In the genomic region with DNA sequence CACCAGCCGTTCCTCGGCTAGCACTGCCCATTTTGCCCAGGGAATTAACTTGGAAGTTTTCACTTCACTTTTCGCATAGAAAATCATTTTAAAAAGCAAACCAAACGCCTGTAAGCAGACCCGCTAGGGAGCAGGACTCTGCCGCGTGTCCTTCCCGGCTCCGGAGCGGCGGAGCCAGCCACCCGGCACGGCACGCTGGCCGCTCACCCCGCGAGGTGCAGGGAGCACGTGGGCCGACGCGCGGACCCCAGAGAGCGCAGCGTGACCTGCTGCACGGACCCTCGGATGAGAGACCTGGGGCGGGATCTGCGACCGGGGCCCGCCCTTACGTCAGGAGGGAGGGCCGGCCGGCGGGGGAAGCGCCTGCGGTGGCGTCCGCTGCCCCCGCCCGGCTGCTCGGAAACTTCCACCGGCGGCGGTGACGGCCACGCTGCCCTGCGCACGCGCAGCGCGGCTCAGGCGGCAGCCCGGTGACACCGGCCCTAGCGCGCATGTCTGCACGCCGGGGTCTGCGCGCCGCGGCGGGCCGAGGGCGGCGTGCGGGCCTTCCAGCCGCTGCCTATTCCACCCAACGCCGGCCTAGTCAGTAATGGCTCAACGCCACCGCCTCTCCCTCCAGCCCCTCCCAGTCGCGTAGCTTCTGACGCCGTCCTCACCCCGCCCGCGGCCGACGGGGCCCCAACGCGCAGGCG, we compare ENCODE assay signal across 8 cellular contexts. TPM values are rescaled to one million over a fixed set of nuclear protein-coding genes. Genes with fewer than 3 reads are reported as not detected.
DNase-seq lines count a peak whose midpoint lies in the region; ATAC-seq and TF ChIP-seq lines count a peak whose summit lies in the region.

No MANE protein-coding gene starts in this region.

- ATAC-seq in GM21737 (IDR thresholded peaks at IDR 0.05; ENCODE audit: unreplicated experiment): peak; percentile 56
- ATAC-seq in naive thymus-derived CD8-positive, alpha-beta T cell: peak; percentile 70 to 78

- DNase-seq in DMS79 (lab: John Stamatoyannopoulos, UW) (peak; percentile 89), KBM-7 (peak; percentile 96), Peyer's patch (peak; percentile 95 to 99 (median 98)), fibroblast of gingiva (ENCODE audit: low read depth) (peak; percentile 97)
- peak; percentile 97 for DNase-seq in activated T-helper 1 cell treated with anti-CD3 and anti-CD28 coated beads, Interleukin-12 subunit alpha, Interleukin-12 subunit beta, Interleukin-2, Interleukin-4 antibody, amounts not matched to agents 30 ng/mL and 10 ng/mL and 1 ng/mL, durations not matched to agents 14 hours and 24 hours and 36 hours (ENCODE audit: low spot score)
- peak in 9 of 10 donors; percentile 95 to 99 (median 97) for DNase-seq in naive thymus-derived CD8-positive, alpha-beta T cell
- peak; percentile 94 for DNase-seq in stimulated activated naive CD4-positive, alpha-beta T cell treated with Interleukin-2 at 50 U/mL for 16 hours (lab: John Stamatoyannopoulos, UW)

- peaks cover 5% of the 10 kb centered on the region for H3K36me3 Mint-ChIP-seq in activated T-helper 1 cell treated with anti-CD3 and anti-CD28 coated beads, Interleukin-12 subunit alpha, Interleukin-12 subunit beta, Interleukin-2, Interleukin-4 antibody, amounts not matched to agents 30 ng/mL and 10 ng/mL and 1 ng/mL, durations not matched to agents 14 hours and 24 hours and 36 hours (ENCODE audit: low read depth)
- no peaks in the 10 kb centered on the region for H3K36me3 Mint-ChIP-seq in naive thymus-derived CD8-positive, alpha-beta T cell

- H3K4me3 ChIP-seq in Peyer's patch: peak overlapping the region; percentile 70 to 89 (median 80)

- intact Hi-C loops in activated T-helper 1 cell treated with anti-CD3 and anti-CD28 coated beads, Interleukin-12 subunit alpha, Interleukin-12 subunit beta, Interleukin-2, Interleukin-4 antibody, amounts not matched to agents 30 ng/mL and 10 ng/mL and 1 ng/mL, durations not matched to agents 14 hours and 24 hours and 36 hours (cut with micrococcal nuclease): loop anchor here (1.0 to 10.0 kb wide), 9 partner anchors 25 to 1290 kb away; a partner anchor contains a TSS

- H3K27me3 Mint-ChIP-seq in activated T-helper 1 cell treated with anti-CD3 and anti-CD28 coated beads, Interleukin-12 subunit alpha, Interleukin-12 subunit beta, Interleukin-2, Interleukin-4 antibody, amounts not matched to agents 30 ng/mL and 10 ng/mL and 1 ng/mL, durations not matched to agents 14 hours and 24 hours and 36 hours (ENCODE audit: insufficient read depth): no peaks in the 10 kb centered on the region
- no peaks in the 10 kb centered on the region for H3K27me3 Mint-ChIP-seq in naive thymus-derived CD8-positive, alpha-beta T cell

- no peaks in the 10 kb centered on the region for H3K36me3 ChIP-seq in Peyer's patch

- POLR2A ChIA-PET in naive thymus-derived CD8-positive, alpha-beta T cell (lab: Charles Lee): interaction anchor here (1.0 to 2.8 kb wide), 4 partner anchors 17 to 1291 kb away, joined by 4 to 18 read pairs (median 7); a partner anchor contains a TSS

- H3K27ac Mint-ChIP-seq in activated T-helper 1 cell treated with anti-CD3 and anti-CD28 coated beads, Interleukin-12 subunit alpha, Interleukin-12 subunit beta, Interleukin-2, Interleukin-4 antibody, amounts not matched to agents 30 ng/mL and 10 ng/mL and 1 ng/mL, durations not matched to agents 14 hours and 24 hours and 36 hours: peak overlapping the region; percentile 95
- peak overlapping the region; percentile 72 to 97 (median 94) for H3K27ac Mint-ChIP-seq in naive thymus-derived CD8-positive, alpha-beta T cell

- H3K27ac ChIP-seq in Peyer's patch: peak overlapping the region; percentile 90 to 100 (median 98)

- H3K9me3 Mint-ChIP-seq in activated T-helper 1 cell treated with anti-CD3 and anti-CD28 coated beads, Interleukin-12 subunit alpha, Interleukin-12 subunit beta, Interleukin-2, Interleukin-4 antibody, amounts not matched to agents 30 ng/mL and 10 ng/mL and 1 ng/mL, durations not matched to agents 14 hours and 24 hours and 36 hours: no peaks in the 10 kb centered on the region
- no peaks in the 10 kb centered on the region for H3K9me3 Mint-ChIP-seq in naive thymus-derived CD8-positive, alpha-beta T cell

- peaks cover 0 to 39% (median 14%) of the 10 kb centered on the region in 4 donors for H3K4me1 ChIP-seq in Peyer's patch

- H3K4me3 Mint-ChIP-seq in activated T-helper 1 cell treated with anti-CD3 and anti-CD28 coated beads, Interleukin-12 subunit alpha, Interleukin-12 subunit beta, Interleukin-2, Interleukin-4 antibody, amounts not matched to agents 30 ng/mL and 10 ng/mL and 1 ng/mL, durations not matched to agents 14 hours and 24 hours and 36 hours: peak overlapping the region; percentile 88
- H3K4me3 Mint-ChIP-seq in naive thymus-derived CD8-positive, alpha-beta T cell: peak overlapping the region; percentile 83 to 92 (median 89)

- H3K4me1 Mint-ChIP-seq in activated T-helper 1 cell treated with anti-CD3 and anti-CD28 coated beads, Interleukin-12 subunit alpha, Interleukin-12 subunit beta, Interleukin-2, Interleukin-4 antibody, amounts not matched to agents 30 ng/mL and 10 ng/mL and 1 ng/mL, durations not matched to agents 14 hours and 24 hours and 36 hours (ENCODE audit: low read depth): peaks cover 41% of the 10 kb centered on the region
- peaks cover 21 to 37% (median 34%) of the 10 kb centered on the region in 4 donors for H3K4me1 Mint-ChIP-seq in naive thymus-derived CD8-positive, alpha-beta T cell

- peak in 3 of 6 experiments; percentile 12 to 32 (median 15) for TF ChIP-seq CTCF in Peyer's patch (IDR thresholded peaks at IDR 0.05)

- peak; percentile 55 to 69 for TF ChIP-seq POLR2A in Peyer's patch (IDR thresholded peaks at IDR 0.05)

- no peaks in the 10 kb centered on the region for H3K27me3 ChIP-seq in Peyer's patch

- in situ Hi-C loops in KBM-7 (cut with MboI; ENCODE audit: low pct_unique_long_range_greater_than_20kb, low sequenced_read_pairs): no loop called here

- H3K9me3 ChIP-seq in Peyer's patch: no peaks in the 10 kb centered on the region

RNA-seq across cellular contexts. Expression of a gene that starts 0.5 kb away (rescaled TPM):
- 10 to 100 TPM; 28.0 to 71.8 (median 44.5) TPM for total RNA-seq in Peyer's patch
- total RNA-seq in activated T-helper 1 cell treated with anti-CD3 and anti-CD28 coated beads, Interleukin-12 subunit alpha, Interleukin-12 subunit beta, Interleukin-2, Interleukin-4 antibody, amounts not matched to agents 30 ng/mL and 10 ng/mL and 1 ng/mL, durations not matched to agents 14 hours and 24 hours and 36 hours: 40.6 and 42.3 TPM in 2 replicates
- 10 to 100 TPM; 49.6 to 53.7 TPM for total RNA-seq in naive thymus-derived CD8-positive, alpha-beta T cell
- 1 to 10 TPM in 1 of 3 donors, under 1 TPM in 2; 0.72 to 1.2 (median 0.84) TPM for polyA plus RNA-seq in naive thymus-derived CD8-positive, alpha-beta T cell

Comparison
In these comparisons a context has a peak if more than half of its experiments do, and no peak if none do; other contexts are left out.
1. Peak in every context shown above with its lines: DNase-seq, ATAC-seq, H3K4me3 ChIP-seq and H3K27ac ChIP-seq.